20 cellular contexts compared by ENCODE assay signal in genomic region chr1:42981406-42981805, GRCh38. TPM values are rescaled to one million over a fixed set of nuclear protein-coding genes. Genes with fewer than 3 reads are reported as not detected.
DNase-seq lines count a peak whose midpoint lies in the region; ATAC-seq, FAIRE-seq and TF ChIP-seq lines count a peak whose summit lies in the region.
"Had no signal": no experiment of that assay in that cellular context is flagged by ENCODE, and none has a peak within 500 bp of the region (broad histone marks: within the 10 kb centered on the region; RNA-seq: fewer than 3 reads in every experiment).

No MANE protein-coding gene starts in this region.

- TF ChIP-seq EP300 in tibial nerve (IDR thresholded peaks at IDR 0.05), result no peak

- no TSS peak for BruUV-seq in Caco-2 (replicated peaks; lab: Mats Ljungman, UMichigan)

- no peak for FAIRE-seq in GM19239 (lab: Jason Lieb, UNC)
- FAIRE-seq: G401.6 had no signal

- TF ChIP-seq POLR2A in tibial nerve (IDR thresholded peaks at IDR 0.05), result no peak

- TF ChIP-seq CTCF in Caco-2 (IDR thresholded peaks at IDR 0.05; ENCODE audit: insufficient read depth in 1 of 2, low read depth in 1 of 2, low read length in 1 of 2, severe bottlenecking in 1 of 2, unreplicated experiment in 1 of 2) (no peak), HEK293 (tag by site-specific recombination; IDR thresholded peaks at IDR 0.05) (no peak), tibial nerve (IDR thresholded peaks at IDR 0.05) (no peak), CD14-positive monocyte (IDR thresholded peaks at IDR 0.05) (no peak)

- H3K36me3 ChIP-seq in Caco-2 (ENCODE audit: control insufficient read depth, insufficient read depth, low read length), result no peaks in the 10 kb centered on the region
- H3K36me3 ChIP-seq in HEK293 (ENCODE audit: control insufficient read depth in 2 of 2, insufficient read depth in 1 of 2, low read length in 2 of 2), result no peaks in the 10 kb centered on the region
- H3K36me3 ChIP-seq in tibial nerve, result no peaks in the 10 kb centered on the region

- CTCF ChIA-PET in Caco-2 (lab: Charles Lee) (interaction anchor here (0.6 to 2.8 kb wide), 3 partner anchors 26 to 92 kb away, joined by 3 to 22 read pairs (median 7); no protein-coding TSS in a partner anchor), HEK293 (lab: Yijun Ruan, JAX) (no interaction called here)

- peaks cover 55% of the 10 kb centered on the region for H3K4me1 ChIP-seq in Caco-2
- no peaks in the 10 kb centered on the region for H3K4me1 ChIP-seq in HEK293 (ENCODE audit: control insufficient read depth, insufficient read depth, low read length)
- H3K4me1 ChIP-seq in tibial nerve, result peaks cover 0 to 8% (median 2%) of the 10 kb centered on the region in 4 donors

- POLR2A ChIA-PET in Caco-2 (lab: Charles Lee), result interaction anchor here (1.0 to 1.3 kb wide), 2 partner anchors 26 to 27 kb away, joined by 3 to 4 read pairs; no protein-coding TSS in a partner anchor
- POLR2A ChIA-PET in HEK293 (lab: Yijun Ruan, JAX), result no interaction called here

- H3K4me3 Mint-ChIP-seq in Caco-2 (ENCODE audit: unreplicated experiment) (peak overlapping the region; percentile 78), CD14-positive monocyte (no peak overlapping the region)
- H3K4me3 Mint-ChIP-seq: CD4-positive, CD25-positive, alpha-beta regulatory T cell; T-cell had no signal

- intact Hi-C loops in Caco-2 (cut with micrococcal nuclease; ENCODE audit: unreplicated experiment), result loop anchor here (2.0 kb wide), 1 partner anchor 63 kb away; no protein-coding TSS in a partner anchor
- intact Hi-C loops in CD14-positive monocyte (cut with micrococcal nuclease), result loop anchor here in 1 of 2 donors (10.0 kb wide), 1 partner anchor 57 kb away; no protein-coding TSS in a partner anchor

- H3K27me3 ChIP-seq in Caco-2 (replicated peaks; ENCODE audit: control insufficient read depth, insufficient read depth, low read length) (no peaks in the 10 kb centered on the region), tibial nerve (no peaks in the 10 kb centered on the region)

- DNase-seq in Caco-2 (no peak), tibial nerve (ENCODE audit: low spot score in 2 of 2) (no peak), CD14-positive monocyte (ENCODE audit: low spot score) (no peak), GM19239 (ENCODE audit: insufficient read length, low spot score) (no peak)
- DNase-seq: ACHN; AML-193; CD4-positive, CD25-positive, alpha-beta regulatory T cell; DMS79 treated with DMSO at 0.1 percent for 48 hours; NCI-H1105; NCI-H2081; PC-3; RPMI8226; SHP77 treated with DMSO at 0.1 percent for 48 hours; T-cell had no signal

- H3K9me3 Mint-ChIP-seq in Caco-2 (ENCODE audit: unreplicated experiment), result no peaks in the 10 kb centered on the region
- peaks cover 0 to 1% (median 0%) of the 10 kb centered on the region in 7 donors for H3K9me3 Mint-ChIP-seq in CD14-positive monocyte
- H3K9me3 Mint-ChIP-seq: T-cell had no signal

- H3K4me1 Mint-ChIP-seq in Caco-2 (ENCODE audit: low read depth, unreplicated experiment) (peaks cover 41% of the 10 kb centered on the region), CD14-positive monocyte (peaks cover 18% of the 10 kb centered on the region)
- H3K4me1 Mint-ChIP-seq: CD4-positive, CD25-positive, alpha-beta regulatory T cell; T-cell had no signal

- H3K27me3 Mint-ChIP-seq in Caco-2 (ENCODE audit: insufficient read depth, unreplicated experiment) (no peaks in the 10 kb centered on the region), CD14-positive monocyte (ENCODE audit: low read depth in 3 of 3) (peaks cover 0 to 4% (median 3%) of the 10 kb centered on the region in 3 donors)
- H3K27me3 Mint-ChIP-seq: T-cell had no signal

- H3K9me3 ChIP-seq in Caco-2 (no peaks in the 10 kb centered on the region), HEK293 (ENCODE audit: control insufficient read depth, insufficient read depth, low read depth, low read length) (no peaks in the 10 kb centered on the region), tibial nerve (no peaks in the 10 kb centered on the region)
- H3K9me3 ChIP-seq: SK-N-SH had no signal

- 40 to 83% methylated on average over 1 of the region's 1 CpG for WGBS in tibial nerve, 2 donors

- peak overlapping the region; percentile 98 for H3K27ac Mint-ChIP-seq in Caco-2 (ENCODE audit: unreplicated experiment)
- peak overlapping the region in 1 of 7 donors; percentile 14 for H3K27ac Mint-ChIP-seq in CD14-positive monocyte
- H3K27ac Mint-ChIP-seq: CD4-positive, CD25-positive, alpha-beta regulatory T cell; T-cell had no signal

- H3K36me3 Mint-ChIP-seq in Caco-2 (ENCODE audit: insufficient read depth, unreplicated experiment) (peaks cover 16% of the 10 kb centered on the region), CD14-positive monocyte (no peaks in the 10 kb centered on the region)

- H3K4me3 ChIP-seq in Caco-2 (ENCODE audit: low read depth, low read length) (no peak overlapping the region), HEK293 (ENCODE audit: low read depth, low read length) (no peak overlapping the region), tibial nerve (no peak overlapping the region)

- H3K27ac ChIP-seq in HEK293 (ENCODE audit: extremely low read depth, low read depth, low read length), result no peak overlapping the region
- peak overlapping the region in 3 of 4 donors; percentile 25 to 46 (median 28) for H3K27ac ChIP-seq in tibial nerve

- ATAC-seq in esophagus mucosa, result peak; percentile 53
- no peak for ATAC-seq in GM18511 (IDR thresholded peaks at IDR 0.05; ENCODE audit: unreplicated experiment)
- ATAC-seq: HCT116, PC-3, T-cell had no signal

TF ChIP-seq in HEK293, 187 proteins besides CTCF, POLR2A, EP300 and RAD21:
- TF ChIP-seq KLF1 (tag by site-specific recombination; IDR thresholded peaks at IDR 0.05) (no peak), ZNF664 (tag by site-specific recombination; IDR thresholded peaks at IDR 0.05) (peak; percentile 89)

RNA-seq across cellular contexts. Expression of gene SLC2A1, which starts 22.7 kb away (rescaled TPM):
- 422 and 437 TPM in 2 replicates for total RNA-seq in Caco-2 (2022)
- 243 TPM for total RNA-seq in esophagus mucosa
- total RNA-seq in tibial nerve, result 1,000 to 10,000 TPM in 3 of 4 donors, 100 to 1,000 TPM in 1; 953 to 4,970 (median 3,437) TPM
- under 1 TPM; 0.56 to 0.71 TPM for polyA plus RNA-seq in CD14-positive monocyte
